In the genomic region with DNA sequence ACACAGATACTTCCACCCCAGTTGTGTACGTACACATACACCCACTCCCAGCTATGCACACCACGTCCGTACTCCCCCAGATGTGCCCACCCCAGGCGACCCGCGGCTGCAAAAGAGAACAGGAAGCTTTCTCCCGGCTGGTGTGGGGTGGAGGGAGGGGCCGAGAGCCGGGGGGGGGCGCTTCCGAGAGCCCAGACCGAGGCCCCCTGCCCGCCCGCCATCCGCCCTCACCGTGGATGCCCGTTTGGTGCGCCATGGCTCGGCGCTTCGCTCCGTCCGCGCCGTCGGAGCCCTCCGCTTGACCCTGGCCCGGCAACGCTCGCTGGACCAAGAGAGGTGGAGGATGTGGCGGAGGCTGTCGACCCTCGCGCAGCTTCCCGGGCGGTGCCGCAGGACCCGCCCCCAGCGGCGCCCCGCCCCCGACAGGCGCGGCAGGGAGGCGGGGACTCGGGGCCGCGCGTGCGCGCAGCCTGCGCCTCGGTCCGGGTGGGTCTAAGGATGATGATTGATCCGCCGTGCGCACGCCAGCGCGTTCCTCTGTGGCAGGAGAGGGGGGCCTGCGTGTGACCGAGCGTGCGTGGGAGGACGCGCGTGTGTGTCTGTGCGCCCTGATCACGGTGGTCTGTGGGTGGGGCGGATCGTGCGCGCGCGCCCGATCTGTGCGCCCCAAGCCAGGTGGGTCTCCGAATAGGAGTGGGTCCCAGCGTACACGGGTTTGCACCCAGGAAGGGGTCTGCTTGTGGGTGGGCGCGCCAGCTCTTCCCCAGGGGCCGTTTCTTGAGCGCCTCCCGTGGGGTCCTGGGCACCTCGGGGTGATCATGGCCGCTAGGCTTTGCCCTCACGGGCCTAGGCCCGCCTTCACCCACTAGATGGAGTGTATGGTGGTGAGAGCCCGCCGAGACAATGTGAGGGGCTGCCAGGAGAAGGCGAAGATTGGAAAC, we compare ENCODE assay signal across 8 cellular contexts. TPM values are rescaled to one million over a fixed set of nuclear protein-coding genes. Genes with fewer than 3 reads are reported as not detected.
DNase-seq lines count a peak whose midpoint lies in the region; ATAC-seq, FAIRE-seq and TF ChIP-seq lines count a peak whose summit lies in the region.

Gene TWF2, minus strand, starts transcription at position 398 of the 941 bp plus-strand sequence. Its CDS starts 142 bp downstream, at position 256.

- in situ Hi-C loops in HepG2 (cut with HindIII; ENCODE audit: extremely low pct_ligation_motif_present, low pct_unique_long_range_greater_than_20kb), result no loop called here

- H3K4me3 Mint-ChIP-seq in dendritic cell treated with granulocyte-macrophage colony-stimulating factor and Interleukin-4, amounts not matched to agents 40 ng/mL and 50 ng/mL, for 4 days, result peak within 1 kb of the TSS; percentile 91

- H3K4me2 ChIP-seq in HepG2 (ENCODE audit: low read depth, low read length), result peak within 1 kb of the TSS; percentile 80

- H3K27me3 ChIP-seq in HepG2 (ENCODE audit: control insufficient read depth in 1 of 2, insufficient read depth in 2 of 2, low read length in 2 of 2), result no peaks in the 10 kb centered on the region; a peak in 1 of 5 replicates

- under 1% methylated on average over 28 of the region's 92 CpGs for WGBS in HepG2 (ENCODE audit: low lambda C conversion rate)

- H3K4me1 ChIP-seq in HepG2 (ENCODE audit: insufficient read depth, low read length), result peaks cover 53% of the 10 kb centered on the region

- H3K27ac Mint-ChIP-seq in dendritic cell treated with granulocyte-macrophage colony-stimulating factor and Interleukin-4, amounts not matched to agents 40 ng/mL and 50 ng/mL, for 4 days, result peak within 1 kb of the TSS; percentile 97

- CTCF ChIA-PET in HepG2 (lab: Yijun Ruan, JAX; ENCODE audit: low intra/inter-chr PET ratio, low total read pairs), result no interaction called here

- TF ChIP-seq CTCF in HepG2 (CRISPR knock-in tag; IDR thresholded peaks at IDR 0.05), result peak; percentile 59

- peak within 1 kb of the TSS; percentile 79 to 100 (median 98) for H3K4me3 ChIP-seq in HepG2 (replicated peaks in 1 of 3; ENCODE audit: insufficient read depth in 1 of 3, low read depth in 2 of 3, low read length in 3 of 3)

- TSS peak; percentile 89 for BruUV-seq in HepG2 (replicated peaks; lab: Mats Ljungman, UMichigan)

- peaks cover 0 to 10% of the 10 kb centered on the region in 2 experiments; a peak in 2 of 5 replicates for H3K36me3 ChIP-seq in HepG2 (replicated peaks in 1 of 2; ENCODE audit: control insufficient read depth in 1 of 2, insufficient read depth in 2 of 2, low read length in 2 of 2)

- TF ChIP-seq EP300 in HepG2 (IDR thresholded peaks at IDR 0.05; ENCODE audit: low read depth in 2 of 2, low read length in 2 of 2) (no peak), HepG2 (CRISPR knock-in tag; IDR thresholded peaks at IDR 0.05; ENCODE audit: borderline replicate concordance) (no peak)

- POLR2A ChIA-PET in HepG2 (lab: Yijun Ruan, JAX), result interaction anchor here (0.8 to 5.9 kb wide), 14 partner anchors 10 to 297 kb away, joined by 3 to 126 read pairs (median 10); partner anchors contain the start of genes ACY1, GLYCTK, TLR9 and TNNC1

- intact Hi-C loops in dendritic cell treated with granulocyte-macrophage colony-stimulating factor and Interleukin-4, amounts not matched to agents 40 ng/mL and 50 ng/mL, for 4 days (cut with micrococcal nuclease), result loop anchor here (5.0 kb wide), 1 partner anchor 38 kb away; the partner anchor contains the start of gene WDR82
- intact Hi-C loops in HepG2 (cut with micrococcal nuclease; ENCODE audit: unreplicated experiment), result loop anchor here (5.0 kb wide), 1 partner anchor 48 kb away; the partner anchor contains the start of gene GLYCTK

- TF ChIP-seq POLR2A in HepG2 (IDR thresholded peaks at IDR 0.05; ENCODE audit: insufficient read depth in 1 of 2, low read depth in 2 of 2, low read length in 2 of 2), result no peak; a peak in 1 of 4 replicates

- no peaks in the 10 kb centered on the region for H3K9me3 Mint-ChIP-seq in dendritic cell treated with granulocyte-macrophage colony-stimulating factor and Interleukin-4, amounts not matched to agents 40 ng/mL and 50 ng/mL, for 4 days

- no peaks in the 10 kb centered on the region for H3K9me3 ChIP-seq in HepG2 (ENCODE audit: low read length)

- no peak within 1 kb of the TSS for H2AFZ ChIP-seq in HepG2 (ENCODE audit: low read length)

- no peaks in the 10 kb centered on the region for H3K27me3 Mint-ChIP-seq in dendritic cell treated with granulocyte-macrophage colony-stimulating factor and Interleukin-4, amounts not matched to agents 40 ng/mL and 50 ng/mL, for 4 days

- DNase-seq in 8988T, result peak; percentile 99
- DNase-seq in NCI-H446 (lab: John Stamatoyannopoulos, UW), result peak; percentile 54 to 82
- peak; percentile 79 for DNase-seq in activated CD4-positive, alpha-beta T cell treated with anti-CD3 and anti-CD28 coated beads, Interleukin-2, amount 50 U/mL, for 1 hour
- DNase-seq in HepG2 (ENCODE audit: low spot score), result peak; percentile 56
- DNase-seq in stimulated activated CD4-positive, alpha-beta T cell treated with anti-CD3 and anti-CD28 coated beads, Interleukin-2, amount 100 ng/mL, for 48 hours, result peak; percentile 76 to 86

- H3K27ac ChIP-seq in HepG2 (ENCODE audit: extremely low read length, insufficient read depth, low read length), result peak within 1 kb of the TSS; percentile 68

- H4K20me1 ChIP-seq in HepG2 (ENCODE audit: insufficient read depth, low read length), result peaks cover 13% of the 10 kb centered on the region; the same call in 1 of the 2 replicates

- H3K79me2 ChIP-seq in HepG2 (ENCODE audit: insufficient read depth, low read length), result peaks cover 29% of the 10 kb centered on the region

- peaks cover 50% of the 10 kb centered on the region for H3K36me3 Mint-ChIP-seq in dendritic cell treated with granulocyte-macrophage colony-stimulating factor and Interleukin-4, amounts not matched to agents 40 ng/mL and 50 ng/mL, for 4 days (ENCODE audit: low read depth)

- H3K4me1 Mint-ChIP-seq in dendritic cell treated with granulocyte-macrophage colony-stimulating factor and Interleukin-4, amounts not matched to agents 40 ng/mL and 50 ng/mL, for 4 days (ENCODE audit: low read depth), result peaks cover 84% of the 10 kb centered on the region

- H3K9ac ChIP-seq in HepG2 (ENCODE audit: insufficient read depth, low read depth, low read length), result peak within 1 kb of the TSS; percentile 89

- FAIRE-seq in HepG2 (lab: Jason Lieb, UNC), result no peak

- ATAC-seq in GM18508 (IDR thresholded peaks at IDR 0.05; ENCODE audit: insufficient read depth, unreplicated experiment) (peak; percentile 35), HG02973 (IDR thresholded peaks at IDR 0.05; ENCODE audit: unreplicated experiment) (peak; percentile 56), HepG2 (peak; percentile 78)

- TF ChIP-seq RAD21 in HepG2 (CRISPR knock-in tag; IDR thresholded peaks at IDR 0.05), result no peak

TF ChIP-seq in HepG2, 621 proteins besides CTCF, POLR2A, EP300 and RAD21 (continues in another document):
- TF ChIP-seq ZMYM4 (CRISPR knock-in tag; IDR thresholded peaks at IDR 0.05) (0 out of 2 replicates have a peak, but pooled peaks have one; percentile 38), ZNF607 (CRISPR knock-in tag; IDR thresholded peaks at IDR 0.05; ENCODE audit: borderline replicate concordance) (peak; percentile 84), ZNF225 (CRISPR knock-in tag; IDR thresholded peaks at IDR 0.05) (peak; percentile 53; the same call in 1 of the 2 replicates), ZNF33B (CRISPR knock-in tag; IDR thresholded peaks at IDR 0.05) (no peak), ZNF30 (CRISPR knock-in tag; IDR thresholded peaks at IDR 0.05) (no peak), ZNF558 (CRISPR knock-in tag; IDR thresholded peaks at IDR 0.05; ENCODE audit: borderline replicate concordance) (peak; percentile 73; the same call in 1 of the 2 replicates), HNRNPH1 (optimal IDR thresholded peaks at IDR 0.05; ENCODE audit: low read depth, low read length) (no peak), ZNF224 (CRISPR knock-in tag; IDR thresholded peaks at IDR 0.05) (0 out of 2 replicates have a peak, but pooled peaks have one; percentile 52), ZC3H4 (CRISPR knock-in tag; IDR thresholded peaks at IDR 0.05; ENCODE audit: borderline replicate concordance) (0 out of 2 replicates have a peak, but pooled peaks have one; percentile 61)
- TF ChIP-seq, protein P1, sequence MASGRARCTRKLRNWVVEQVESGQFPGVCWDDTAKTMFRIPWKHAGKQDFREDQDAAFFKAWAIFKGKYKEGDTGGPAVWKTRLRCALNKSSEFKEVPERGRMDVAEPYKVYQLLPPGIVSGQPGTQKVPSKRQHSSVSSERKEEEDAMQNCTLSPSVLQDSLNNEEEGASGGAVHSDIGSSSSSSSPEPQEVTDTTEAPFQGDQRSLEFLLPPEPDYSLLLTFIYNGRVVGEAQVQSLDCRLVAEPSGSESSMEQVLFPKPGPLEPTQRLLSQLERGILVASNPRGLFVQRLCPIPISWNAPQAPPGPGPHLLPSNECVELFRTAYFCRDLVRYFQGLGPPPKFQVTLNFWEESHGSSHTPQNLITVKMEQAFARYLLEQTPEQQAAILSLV (CRISPR knock-in tag; IDR thresholded peaks at IDR 0.05; ENCODE audit: borderline replicate concordance), result peak; percentile 16; the same call in 1 of the 2 replicates

RNA-seq across cellular contexts. Expression of gene TWF2, which starts in this region (rescaled TPM):
- 45.5 and 49.1 TPM in 2 replicates for total RNA-seq in HepG2 (2016; rRNA removed; fragmentation: Illumina TruSeq; extraction: Trizol)
- 9.3 and 10.4 TPM in 2 replicates for total RNA-seq in HepG2 (2016; cell fraction: cytosol; rRNA removed; fragmentation: Illumina TruSeq; extraction: Trizol; ENCODE audit: low read depth)
- total RNA-seq in HepG2 (2016; cell fraction: insoluble cytoplasmic fraction; rRNA removed; fragmentation: Illumina TruSeq; extraction: Trizol), result 46.7 and 47.5 TPM in 2 replicates
- 18.1 and 19.8 TPM in 2 replicates for total RNA-seq in HepG2 (2016; cell fraction: membrane; rRNA removed; fragmentation: Illumina TruSeq; extraction: Trizol)
- 19.0 and 20.5 TPM in 2 replicates for total RNA-seq in HepG2 (2016; cell fraction: nucleus; rRNA removed; fragmentation: Illumina TruSeq; extraction: Trizol)
- 108 and 123 TPM in 2 replicates for polyA plus RNA-seq in HepG2 (2011; rRNA removed)
- polyA plus RNA-seq in HepG2 (2011; cell fraction: cytosol; rRNA removed), result 139 and 201 TPM in 2 replicates
- polyA plus RNA-seq in HepG2 (2011; cell fraction: nucleus; rRNA removed), result 105 and 112 TPM in 2 replicates
- 63.2 and 85.2 TPM in 2 replicates for polyA plus RNA-seq in HepG2 (2012)
- polyA plus RNA-seq in HepG2 (2016; cell fraction: cytosol; fragmentation: Illumina TruSeq; extraction: Trizol; ENCODE audit: low read depth), result 10.6 and 11.3 TPM in 2 replicates
- 55.3 and 58.3 TPM in 2 replicates for polyA plus RNA-seq in HepG2 (2016; cell fraction: insoluble cytoplasmic fraction; fragmentation: Illumina TruSeq; extraction: Trizol; ENCODE audit: low read depth)
- polyA plus RNA-seq in HepG2 (2016; cell fraction: membrane; fragmentation: Illumina TruSeq; extraction: Trizol; ENCODE audit: low read depth), result 16.1 and 16.9 TPM in 2 replicates
- 37.2 and 39.4 TPM in 2 replicates for polyA plus RNA-seq in HepG2 (2016; cell fraction: nucleus; fragmentation: Illumina TruSeq; extraction: Trizol; ENCODE audit: insufficient read depth, low read depth)
- polyA minus RNA-seq in HepG2 (2011; rRNA and poly(A)+ RNA removed; ENCODE audit: low replicate concordance), result 46.6 and 135 TPM in 2 replicates
- 84.6 and 87.5 TPM in 2 replicates for polyA minus RNA-seq in HepG2 (2011; cell fraction: cytosol; rRNA and poly(A)+ RNA removed)
- polyA minus RNA-seq in HepG2 (2011; cell fraction: nucleus; rRNA and poly(A)+ RNA removed), result 18.5 and 25.0 TPM in 2 replicates

Comparison
In these comparisons a context has a peak if more than half of its experiments do, and no peak if none do; other contexts are left out.
1. Peak in every context shown above with its lines: DNase-seq, ATAC-seq, H3K4me3 ChIP-seq and H3K27ac ChIP-seq.